Comparison of ENCODE assay signal across 1 cellular context in the genomic region with DNA sequence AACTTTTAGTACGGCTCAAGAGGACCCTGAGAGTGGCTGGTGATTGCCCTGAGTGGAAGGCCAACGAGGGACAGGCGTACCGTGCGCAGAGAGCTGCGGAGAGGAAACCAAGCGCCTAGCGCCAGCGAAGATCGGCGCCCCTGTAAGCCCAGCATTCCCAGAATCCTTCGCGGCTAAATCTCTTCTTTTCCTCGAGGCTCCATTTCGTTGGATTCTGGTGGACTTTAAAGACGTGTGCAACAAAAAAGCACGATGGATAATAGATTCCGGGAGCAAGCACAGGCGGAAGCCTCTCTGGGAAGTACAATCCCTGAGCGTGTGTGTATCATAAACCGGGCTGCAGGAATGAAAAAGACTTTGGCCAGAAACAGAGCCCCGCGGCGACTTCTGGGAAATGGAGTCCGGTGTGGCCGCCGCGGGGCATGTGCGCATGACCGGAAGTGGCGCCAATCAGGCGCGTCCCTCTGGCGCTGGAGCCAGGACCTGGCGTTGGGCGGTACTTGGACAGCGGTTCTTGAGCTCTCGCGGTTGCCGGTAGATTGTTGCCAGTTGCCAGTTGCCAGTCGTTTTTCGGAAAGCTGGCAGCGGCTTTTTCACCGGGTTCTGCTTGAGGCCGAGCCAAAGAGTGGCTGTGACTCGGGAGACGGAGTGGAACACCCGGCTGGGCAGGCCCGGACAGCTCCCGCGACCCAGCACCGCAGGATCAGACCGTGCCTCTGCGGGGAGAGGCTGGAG.
TF ChIP-seq lines count a peak whose summit lies in the region.

TSS of gene ZNF79 (plus strand) at position 449 of the 735 bp plus-strand sequence. CDS start 406 bp downstream, outside the sequence.

TF ChIP-seq in HepG2, 621 proteins besides CTCF, POLR2A, EP300 and RAD21 (continued from another document and continues in another):
- TF ChIP-seq CREM (IDR thresholded peaks at IDR 0.05) = peak; percentile 99
- peak; percentile 66 for TF ChIP-seq CREM (CRISPR knock-in tag; IDR thresholded peaks at IDR 0.05)
- TF ChIP-seq ZFP90 (CRISPR knock-in tag; IDR thresholded peaks at IDR 0.05; ENCODE audit: borderline replicate concordance) = no peak
- TF ChIP-seq, protein P1, sequence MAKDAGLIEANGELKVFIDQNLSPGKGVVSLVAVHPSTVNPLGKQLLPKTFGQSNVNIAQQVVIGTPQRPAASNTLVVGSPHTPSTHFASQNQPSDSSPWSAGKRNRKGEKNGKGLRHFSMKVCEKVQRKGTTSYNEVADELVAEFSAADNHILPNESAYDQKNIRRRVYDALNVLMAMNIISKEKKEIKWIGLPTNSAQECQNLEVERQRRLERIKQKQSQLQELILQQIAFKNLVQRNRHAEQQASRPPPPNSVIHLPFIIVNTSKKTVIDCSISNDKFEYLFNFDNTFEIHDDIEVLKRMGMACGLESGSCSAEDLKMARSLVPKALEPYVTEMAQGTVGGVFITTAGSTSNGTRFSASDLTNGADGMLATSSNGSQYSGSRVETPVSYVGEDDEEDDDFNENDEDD (CRISPR knock-in tag; IDR thresholded peaks at IDR 0.05; ENCODE audit: borderline replicate concordance) = peak; percentile 31; the same call in 1 of the 2 replicates
- TF ChIP-seq NCOA5 (CRISPR knock-in tag; IDR thresholded peaks at IDR 0.05) = no peak
- no peak for TF ChIP-seq GLI4 (CRISPR knock-in tag; IDR thresholded peaks at IDR 0.05; ENCODE audit: borderline replicate concordance)
- TF ChIP-seq NCOA1 (CRISPR knock-in tag; IDR thresholded peaks at IDR 0.05) = no peak
- TF ChIP-seq ZFP36L1 (CRISPR knock-in tag; IDR thresholded peaks at IDR 0.05) = no peak
- TF ChIP-seq, protein P2, sequence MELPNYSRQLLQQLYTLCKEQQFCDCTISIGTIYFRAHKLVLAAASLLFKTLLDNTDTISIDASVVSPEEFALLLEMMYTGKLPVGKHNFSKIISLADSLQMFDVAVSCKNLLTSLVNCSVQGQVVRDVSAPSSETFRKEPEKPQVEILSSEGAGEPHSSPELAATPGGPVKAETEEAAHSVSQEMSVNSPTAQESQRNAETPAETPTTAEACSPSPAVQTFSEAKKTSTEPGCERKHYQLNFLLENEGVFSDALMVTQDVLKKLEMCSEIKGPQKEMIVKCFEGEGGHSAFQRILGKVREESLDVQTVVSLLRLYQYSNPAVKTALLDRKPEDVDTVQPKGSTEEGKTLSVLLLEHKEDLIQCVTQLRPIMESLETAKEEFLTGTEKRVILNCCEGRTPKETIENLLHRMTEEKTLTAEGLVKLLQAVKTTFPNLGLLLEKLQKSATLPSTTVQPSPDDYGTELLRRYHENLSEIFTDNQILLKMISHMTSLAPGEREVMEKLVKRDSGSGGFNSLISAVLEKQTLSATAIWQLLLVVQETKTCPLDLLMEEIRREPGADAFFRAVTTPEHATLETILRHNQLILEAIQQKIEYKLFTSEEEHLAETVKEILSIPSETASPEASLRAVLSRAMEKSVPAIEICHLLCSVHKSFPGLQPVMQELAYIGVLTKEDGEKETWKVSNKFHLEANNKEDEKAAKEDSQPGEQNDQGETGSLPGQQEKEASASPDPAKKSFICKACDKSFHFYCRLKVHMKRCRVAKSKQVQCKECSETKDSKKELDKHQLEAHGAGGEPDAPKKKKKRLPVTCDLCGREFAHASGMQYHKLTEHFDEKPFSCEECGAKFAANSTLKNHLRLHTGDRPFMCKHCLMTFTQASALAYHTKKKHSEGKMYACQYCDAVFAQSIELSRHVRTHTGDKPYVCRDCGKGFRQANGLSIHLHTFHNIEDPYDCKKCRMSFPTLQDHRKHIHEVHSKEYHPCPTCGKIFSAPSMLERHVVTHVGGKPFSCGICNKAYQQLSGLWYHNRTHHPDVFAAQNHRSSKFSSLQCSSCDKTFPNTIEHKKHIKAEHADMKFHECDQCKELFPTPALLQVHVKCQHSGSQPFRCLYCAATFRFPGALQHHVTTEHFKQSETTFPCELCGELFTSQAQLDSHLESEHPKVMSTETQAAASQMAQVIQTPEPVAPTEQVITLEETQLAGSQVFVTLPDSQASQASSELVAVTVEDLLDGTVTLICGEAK (IDR thresholded peaks at IDR 0.05) = no peak
- TF ChIP-seq, protein P2 (CRISPR knock-in tag; IDR thresholded peaks at IDR 0.05) = no peak
- no peak for TF ChIP-seq SMAD9 (CRISPR knock-in tag; IDR thresholded peaks at IDR 0.05)
- peak; percentile 63 for TF ChIP-seq POLR2AphosphoS5 (IDR thresholded peaks at IDR 0.05; ENCODE audit: low read depth, low read length)
- no peak for TF ChIP-seq TRIM24 (CRISPR knock-in tag; IDR thresholded peaks at IDR 0.05)
- TF ChIP-seq E2F2 (CRISPR knock-in tag; IDR thresholded peaks at IDR 0.05; ENCODE audit: borderline replicate concordance) = peak; percentile 34; the same call in 1 of the 2 replicates
- no peak for TF ChIP-seq SNRNP70 (IDR thresholded peaks at IDR 0.05; ENCODE audit: low read depth, low read length)
- no peak for TF ChIP-seq SMAD1 (CRISPR knock-in tag; IDR thresholded peaks at IDR 0.05; ENCODE audit: borderline replicate concordance, low read depth)
- peak; percentile 39; the same call in 1 of the 2 replicates for TF ChIP-seq ZNF331 (CRISPR knock-in tag; IDR thresholded peaks at IDR 0.05)
- 0 out of 2 replicates have a peak, but pooled peaks have one; percentile 16 for TF ChIP-seq HBP1 (CRISPR knock-in tag; IDR thresholded peaks at IDR 0.05; ENCODE audit: low read depth)
- peak; percentile 51; the same call in 1 of the 2 replicates for TF ChIP-seq ZKSCAN8 (CRISPR knock-in tag; IDR thresholded peaks at IDR 0.05; ENCODE audit: borderline replicate concordance)
- TF ChIP-seq, protein P3, sequence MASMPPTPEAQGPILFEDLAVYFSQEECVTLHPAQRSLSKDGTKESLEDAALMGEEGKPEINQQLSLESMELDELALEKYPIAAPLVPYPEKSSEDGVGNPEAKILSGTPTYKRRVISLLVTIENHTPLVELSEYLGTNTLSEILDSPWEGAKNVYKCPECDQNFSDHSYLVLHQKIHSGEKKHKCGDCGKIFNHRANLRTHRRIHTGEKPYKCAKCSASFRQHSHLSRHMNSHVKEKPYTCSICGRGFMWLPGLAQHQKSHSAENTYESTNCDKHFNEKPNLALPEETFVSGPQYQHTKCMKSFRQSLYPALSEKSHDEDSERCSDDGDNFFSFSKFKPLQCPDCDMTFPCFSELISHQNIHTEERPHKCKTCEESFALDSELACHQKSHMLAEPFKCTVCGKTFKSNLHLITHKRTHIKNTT (CRISPR knock-in tag; IDR thresholded peaks at IDR 0.05) = no peak
- no peak for TF ChIP-seq RBAK (CRISPR knock-in tag; IDR thresholded peaks at IDR 0.05)
- 0 out of 2 replicates have a peak, but pooled peaks have one; percentile 9 for TF ChIP-seq TGIF2 (CRISPR knock-in tag; IDR thresholded peaks at IDR 0.05)
- peak; percentile 86 for TF ChIP-seq ZGPAT (CRISPR knock-in tag; IDR thresholded peaks at IDR 0.05)
- no peak for TF ChIP-seq NONO (IDR thresholded peaks at IDR 0.05)
- no peak for TF ChIP-seq NONO (CRISPR knock-in tag; conservative IDR thresholded peaks at IDR 0.05)
- TF ChIP-seq PAF1 (CRISPR knock-in tag; IDR thresholded peaks at IDR 0.05) = no peak
- TF ChIP-seq AKNA (CRISPR knock-in tag; IDR thresholded peaks at IDR 0.05; ENCODE audit: borderline replicate concordance) = 0 out of 2 replicates have a peak, but pooled peaks have one; percentile 48
- TF ChIP-seq BCL6 (CRISPR knock-in tag; IDR thresholded peaks at IDR 0.05) = peak; percentile 37; the same call in 1 of the 2 replicates
